ENCODE assay signal across 30 cellular contexts in the genomic region with DNA sequence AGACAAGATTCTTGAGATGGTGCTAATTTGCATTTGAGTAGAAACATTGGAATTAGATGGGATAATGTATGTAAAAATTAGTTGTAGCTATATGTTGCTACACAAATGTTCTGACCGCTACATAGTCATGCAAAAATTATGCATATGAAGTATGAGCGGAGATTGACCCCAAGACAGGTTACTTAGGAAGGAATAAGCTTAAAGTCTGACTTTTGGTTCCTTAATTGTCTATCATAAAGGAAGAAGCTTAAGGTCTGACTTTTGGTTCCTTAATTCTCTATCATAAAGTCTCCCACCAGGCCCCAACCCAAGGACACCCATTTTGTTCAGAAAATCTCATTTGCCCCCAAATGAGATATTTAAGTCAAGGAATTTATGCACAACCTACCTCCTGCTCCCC.
"Had no signal": no experiment of that assay in that cellular context is flagged by ENCODE, and none has a peak within 500 bp of the region (broad histone marks: within the 10 kb centered on the region; RNA-seq: fewer than 3 reads in every experiment).

No MANE protein-coding gene starts in this region.

- DNase-seq: activated CD4-positive, alpha-beta T cell treated with anti-CD3 and anti-CD28 coated beads for 36 hours; activated CD4-positive, CD25-positive, alpha-beta regulatory T cell; activated CD8-positive, alpha-beta memory T cell treated with anti-CD3 and anti-CD28 coated beads, Interleukin-2, amount 10 ng/mL, durations not matched to agents 7 days and 5 days; activated CD8-positive, alpha-beta T cell treated with anti-CD3 and anti-CD28 coated beads, Interleukin-2, amount 10 ng/mL, durations not matched to agents 7 days and 5 days; activated naive CD8-positive, alpha-beta T cell treated with anti-CD3 and anti-CD28 coated beads, Interleukin-2, amount 50 U/mL, for 24 hours; activated T-cell treated with anti-CD3 and anti-CD28 coated beads, Interleukin-2, amount 50 U/mL, for 48 hours; amygdala; caudate nucleus; cortex of kidney; effector memory CD8-positive, alpha-beta T cell; foreskin fibroblast; head of caudate nucleus; hippocampal formation; immature natural killer cell; kidney; lower lobe of right lung; mesendoderm; natural killer cell; nucleus accumbens; pancreas; psoas muscle; stimulated activated CD4-positive, alpha-beta T cell treated with anti-CD3 and anti-CD28 coated beads, Interleukin-15, amount 100 ng/mL, for 24 hours; stimulated activated CD4-positive, alpha-beta T cell treated with anti-CD3 and anti-CD28 coated beads, Interleukin-2, amount 100 ng/mL, for 24 hours; stimulated activated naive CD8-positive, alpha-beta T cell treated with anti-CD3 and anti-CD28 coated beads, Interleukin-15, Interleukin-2, amounts not matched to agents 100 U/mL and 50 U/mL, for 24 hours; T-cell; testis; transverse colon had no signal

- H3K9me3 Mint-ChIP-seq: activated naive CD4-positive, alpha-beta T cell treated with anti-CD3 and anti-CD28 coated beads, Interleukin-2, amount 50 U/mL, for 24 hours; activated T-helper 2 cell treated with anti-CD3 and anti-CD28 coated beads, Interferon-gamma antibody, Interleukin-2, Interleukin-4, amounts not matched to agents 10 μg/mL and 5 μg/mL and 100 μg/mL, durations not matched to agents 14 hours and 24 hours and 36 hours; effector memory CD8-positive, alpha-beta T cell; immature natural killer cell had no signal

- H3K27ac Mint-ChIP-seq: activated CD4-positive, alpha-beta T cell treated with anti-CD3 and anti-CD28 coated beads for 36 hours; activated CD8-positive, alpha-beta memory T cell treated with anti-CD3 and anti-CD28 coated beads, Interleukin-2, amount 10 ng/mL, durations not matched to agents 7 days and 5 days; activated CD8-positive, alpha-beta T cell treated with anti-CD3 and anti-CD28 coated beads, Interleukin-2, amount 10 ng/mL, durations not matched to agents 7 days and 5 days; activated naive CD4-positive, alpha-beta T cell treated with anti-CD3 and anti-CD28 coated beads, Interleukin-2, amount 50 U/mL, for 24 hours; activated naive CD8-positive, alpha-beta T cell treated with anti-CD3 and anti-CD28 coated beads, Interleukin-2, amount 50 U/mL, for 24 hours; activated T-helper 2 cell treated with anti-CD3 and anti-CD28 coated beads, Interferon-gamma antibody, Interleukin-2, Interleukin-4, amounts not matched to agents 10 μg/mL and 5 μg/mL and 100 μg/mL, durations not matched to agents 14 hours and 24 hours and 36 hours; effector memory CD8-positive, alpha-beta T cell; immature natural killer cell; natural killer cell; T-cell had no signal

- H3K4me1 ChIP-seq: lower lobe of right lung, pancreas, psoas muscle, testis, transverse colon had no signal

- H3K4me1 Mint-ChIP-seq: activated CD4-positive, alpha-beta T cell treated with anti-CD3 and anti-CD28 coated beads for 36 hours; activated CD8-positive, alpha-beta memory T cell treated with anti-CD3 and anti-CD28 coated beads, Interleukin-2, amount 10 ng/mL, durations not matched to agents 7 days and 5 days; activated naive CD4-positive, alpha-beta T cell treated with anti-CD3 and anti-CD28 coated beads, Interleukin-2, amount 50 U/mL, for 24 hours; activated naive CD8-positive, alpha-beta T cell treated with anti-CD3 and anti-CD28 coated beads, Interleukin-2, amount 50 U/mL, for 24 hours; immature natural killer cell; natural killer cell; T-cell had no signal

- H3K27me3 ChIP-seq: pancreas, testis, transverse colon had no signal

- H3K4me3 ChIP-seq: lower lobe of right lung, pancreas, psoas muscle, testis, transverse colon had no signal

- H3K36me3 ChIP-seq: lower lobe of right lung, pancreas, transverse colon had no signal

- H3K4me3 Mint-ChIP-seq: activated CD4-positive, alpha-beta T cell treated with anti-CD3 and anti-CD28 coated beads for 36 hours; activated CD8-positive, alpha-beta memory T cell treated with anti-CD3 and anti-CD28 coated beads, Interleukin-2, amount 10 ng/mL, durations not matched to agents 7 days and 5 days; activated CD8-positive, alpha-beta T cell treated with anti-CD3 and anti-CD28 coated beads, Interleukin-2, amount 10 ng/mL, durations not matched to agents 7 days and 5 days; activated naive CD4-positive, alpha-beta T cell treated with anti-CD3 and anti-CD28 coated beads, Interleukin-2, amount 50 U/mL, for 24 hours; activated naive CD8-positive, alpha-beta T cell treated with anti-CD3 and anti-CD28 coated beads, Interleukin-2, amount 50 U/mL, for 24 hours; effector memory CD8-positive, alpha-beta T cell; immature natural killer cell; natural killer cell; T-cell had no signal

- ATAC-seq: activated CD4-positive, alpha-beta T cell treated with anti-CD3 and anti-CD28 coated beads for 36 hours; activated CD8-positive, alpha-beta memory T cell treated with anti-CD3 and anti-CD28 coated beads, Interleukin-2, amount 10 ng/mL, durations not matched to agents 7 days and 5 days; activated CD8-positive, alpha-beta T cell treated with anti-CD3 and anti-CD28 coated beads, Interleukin-2, amount 10 ng/mL, durations not matched to agents 7 days and 5 days; activated naive CD8-positive, alpha-beta T cell treated with anti-CD3 and anti-CD28 coated beads, Interleukin-2, amount 50 U/mL, for 24 hours; effector memory CD8-positive, alpha-beta T cell; lower lobe of right lung; natural killer cell; pancreas; psoas muscle; stimulated activated naive CD8-positive, alpha-beta T cell treated with anti-CD3 and anti-CD28 coated beads, Interleukin-15, Interleukin-2, amounts not matched to agents 100 U/mL and 50 U/mL, for 24 hours; T-cell had no signal

- H3K27ac ChIP-seq: lower lobe of right lung, pancreas, psoas muscle, testis, transverse colon had no signal

- H3K36me3 Mint-ChIP-seq: activated CD8-positive, alpha-beta memory T cell treated with anti-CD3 and anti-CD28 coated beads, Interleukin-2, amount 10 ng/mL, durations not matched to agents 7 days and 5 days; activated naive CD4-positive, alpha-beta T cell treated with anti-CD3 and anti-CD28 coated beads, Interleukin-2, amount 50 U/mL, for 24 hours; immature natural killer cell; natural killer cell; T-cell had no signal

- H3K9me3 ChIP-seq: lower lobe of right lung, pancreas, testis, transverse colon had no signal

- FAIRE-seq: endothelial cell of umbilical vein, kidney, pancreas had no signal
